In the genomic region with DNA sequence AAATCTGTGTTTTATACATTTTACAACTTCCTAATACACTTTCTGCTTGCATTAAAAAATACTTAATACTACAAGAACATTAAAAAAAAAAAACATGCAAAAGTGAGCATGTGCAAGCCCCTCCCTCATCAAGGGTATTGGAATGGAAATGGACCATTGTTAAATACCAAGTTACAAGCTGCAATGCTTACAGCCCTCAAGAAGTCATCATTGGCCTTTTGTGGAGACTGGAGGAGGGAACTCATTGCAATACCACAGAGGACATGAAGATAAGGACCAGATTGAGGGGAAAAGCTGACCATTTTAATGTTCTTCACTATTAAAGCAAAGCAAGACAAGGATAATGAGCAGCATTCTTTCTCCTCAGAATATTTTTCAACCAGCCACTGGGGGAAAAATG, we compare ENCODE assay signal across 20 cellular contexts.
"Had no signal": no experiment of that assay in that cellular context is flagged by ENCODE, and none has a peak within 500 bp of the region (broad histone marks: within the 10 kb centered on the region; RNA-seq: fewer than 3 reads in every experiment).

No MANE protein-coding gene starts in this region.

- H3K27ac Mint-ChIP-seq: effector memory CD8-positive, alpha-beta T cell; mesothelial cell of epicardium; naive thymus-derived CD4-positive, alpha-beta T cell; nephron progenitor cell; stimulated activated naive B cell treated with anti-CD40 and anti-IgM and Interleukin-4, amounts not matched to agents 10 μg/mL and 1 μg/mL and 100 μg/mL, for 72 hours; stimulated activated naive CD8-positive, alpha-beta T cell treated with anti-CD3 and anti-CD28 coated beads, Interleukin-15, Interleukin-2, amounts not matched to agents 100 ng/mL and 50 ng/mL, for 24 hours had no signal

- H3K27me3 ChIP-seq: left lung, neutrophil, pancreas, right lobe of liver, tibial nerve, upper lobe of left lung had no signal

- DNase-seq: cortex of kidney; effector memory CD8-positive, alpha-beta T cell; head of caudate nucleus; left cardiac atrium; left lung; mesenchymal stem cell; naive thymus-derived CD4-positive, alpha-beta T cell; nephron progenitor cell; pancreas; right lobe of liver; small intestine; stimulated activated CD4-positive, alpha-beta T cell treated with anti-CD3 and anti-CD28 coated beads, Interleukin-15, amount 100 ng/mL, for 24 hours; stimulated activated CD4-positive, alpha-beta T cell treated with anti-CD3 and anti-CD28 coated beads, Interleukin-2, amount 100 ng/mL, for 48 hours; stimulated activated naive B cell treated with anti-CD40 and anti-IgM and Interleukin-4, amounts not matched to agents 10 μg/mL and 1 μg/mL and 100 μg/mL, for 72 hours; upper lobe of left lung had no signal

- H3K4me1 ChIP-seq: pancreas, right lobe of liver, tibial nerve had no signal

- H3K27me3 Mint-ChIP-seq: effector memory CD8-positive, alpha-beta T cell; naive thymus-derived CD4-positive, alpha-beta T cell; stimulated activated naive B cell treated with anti-CD40 and anti-IgM and Interleukin-4, amounts not matched to agents 10 μg/mL and 1 μg/mL and 100 μg/mL, for 72 hours; stimulated activated naive CD8-positive, alpha-beta T cell treated with anti-CD3 and anti-CD28 coated beads, Interleukin-15, Interleukin-2, amounts not matched to agents 100 ng/mL and 50 ng/mL, for 24 hours had no signal

- H3K4me3 ChIP-seq: left lung, pancreas, right lobe of liver, thoracic aorta, tibial nerve, upper lobe of left lung had no signal

- H3K36me3 Mint-ChIP-seq: mesothelial cell of epicardium had no signal

- H3K4me3 Mint-ChIP-seq: effector memory CD8-positive, alpha-beta T cell; mesothelial cell of epicardium; nephron progenitor cell; stimulated activated naive B cell treated with anti-CD40 and anti-IgM and Interleukin-4, amounts not matched to agents 10 μg/mL and 1 μg/mL and 100 μg/mL, for 72 hours; stimulated activated naive CD8-positive, alpha-beta T cell treated with anti-CD3 and anti-CD28 coated beads, Interleukin-15, Interleukin-2, amounts not matched to agents 100 ng/mL and 50 ng/mL, for 24 hours had no signal

- H3K9me3 Mint-ChIP-seq: effector memory CD8-positive, alpha-beta T cell; mesothelial cell of epicardium; naive thymus-derived CD4-positive, alpha-beta T cell; nephron progenitor cell; stimulated activated naive B cell treated with anti-CD40 and anti-IgM and Interleukin-4, amounts not matched to agents 10 μg/mL and 1 μg/mL and 100 μg/mL, for 72 hours; stimulated activated naive CD8-positive, alpha-beta T cell treated with anti-CD3 and anti-CD28 coated beads, Interleukin-15, Interleukin-2, amounts not matched to agents 100 ng/mL and 50 ng/mL, for 24 hours had no signal

- ATAC-seq: effector memory CD8-positive, alpha-beta T cell; left cardiac atrium; left lung; naive thymus-derived CD4-positive, alpha-beta T cell; pancreas; right lobe of liver; stimulated activated naive B cell treated with anti-CD40 and anti-IgM and Interleukin-4, amounts not matched to agents 10 μg/mL and 1 μg/mL and 100 μg/mL, for 72 hours had no signal

- H3K4me1 Mint-ChIP-seq: mesothelial cell of epicardium, nephron progenitor cell had no signal

- H3K36me3 ChIP-seq: neutrophil, pancreas, right lobe of liver had no signal

- H3K27ac ChIP-seq: left lung, neutrophil, pancreas, right lobe of liver, thoracic aorta, tibial nerve, upper lobe of left lung had no signal

- H3K9me3 ChIP-seq: left lung, neutrophil, pancreas, right lobe of liver, thoracic aorta, tibial nerve, upper lobe of left lung had no signal
